ENCODE assay signal across 17 cellular contexts in genomic region chr22:26667140-26667539, GRCh38. TPM values are rescaled to one million over a fixed set of nuclear protein-coding genes. Genes with fewer than 3 reads are reported as not detected.
DNase-seq lines count a peak whose midpoint lies in the region; ATAC-seq, FAIRE-seq and TF ChIP-seq lines count a peak whose summit lies in the region.
"Had no signal": no experiment of that assay in that cellular context is flagged by ENCODE, and none has a peak within 500 bp of the region (broad histone marks: within the 10 kb centered on the region; RNA-seq: fewer than 3 reads in every experiment).

No MANE protein-coding gene starts in this region.

- FAIRE-seq in H1 (lab: Jason Lieb, UNC) = no peak
- FAIRE-seq: G401.6, GM12891 had no signal

- H3K27ac ChIP-seq in HEK293 (ENCODE audit: extremely low read depth, low read depth, low read length) = no peak overlapping the region
- no peak overlapping the region for H3K27ac ChIP-seq in H1 (ENCODE audit: low read depth, low read length)

- H3K79me2 ChIP-seq in H1 (ENCODE audit: control insufficient read depth in 1 of 2, insufficient read depth in 2 of 2, low read length in 2 of 2) = peaks cover 0 to 23% of the 10 kb centered on the region in 2 experiments; a peak in 2 of 4 replicates

- DNase-seq in activated naive CD4-positive, alpha-beta T cell treated with anti-CD3 and anti-CD28 coated beads, Interleukin-2, amount 10 ng/mL, durations not matched to agents 7 days and 5 days = no peak
- DNase-seq in activated naive CD4-positive, alpha-beta T cell treated with anti-CD3 and anti-CD28 coated beads for 36 hours = no peak
- DNase-seq in H1 (ENCODE audit: low read depth in 1 of 2, low spot score in 2 of 2) (no peak), COLO668 (lab: John Stamatoyannopoulos, UW; ENCODE audit: unreplicated experiment) (no peak), NCI-H1436 (lab: John Stamatoyannopoulos, UW) (no peak)
- DNase-seq in stimulated activated naive B cell treated with anti-CD40 and anti-IgM and Interleukin-4, amounts not matched to agents 10 μg/mL and 1 μg/mL and 100 μg/mL, for 72 hours = no peak
- DNase-seq: DMS53, Karpas-422, MM.1S, NCI-H1105, NCI-H1930, NCI-H526 treated with DMSO at 0.1 percent for 48 hours, PC-3 had no signal

- peaks cover 9% of the 10 kb centered on the region; the same call in 1 of the 2 replicates for H3K79me1 ChIP-seq in H1 (ENCODE audit: low read depth, low read length)

- no peak overlapping the region for H2AK5ac ChIP-seq in H1 (ENCODE audit: low read depth, low read length)

- H3K4me1 ChIP-seq in HEK293 (ENCODE audit: control insufficient read depth, insufficient read depth, low read length) (no peaks in the 10 kb centered on the region), H1 (replicated peaks in 1 of 4; ENCODE audit: control insufficient read depth in 3 of 4, insufficient read depth in 4 of 4, low read length in 3 of 4) (peaks cover 2 to 15% (median 8%) of the 10 kb centered on the region in 4 experiments; a peak in 6 of 7 replicates)

- H2BK12ac ChIP-seq in H1 (ENCODE audit: low read depth, low read length) = no peak overlapping the region

- POLR2A ChIA-PET in HEK293 (lab: Yijun Ruan, JAX) = no interaction called here
- POLR2A ChIA-PET in H1 (lab: Charles Lee; ENCODE audit: partially characterized antibody) = interaction anchor here (2.4 to 2.8 kb wide), 2 partner anchors 10 to 160 kb away, joined by 9 to 14 read pairs; partner anchors contain the start of gene MIAT

- no peak for ATAC-seq in stimulated activated naive B cell treated with anti-CD40 and anti-IgM and Interleukin-4, amounts not matched to agents 10 μg/mL and 1 μg/mL and 100 μg/mL, for 72 hours (replicated peaks)
- ATAC-seq: PC-3 had no signal

- H2BK120ac ChIP-seq in H1 (replicated peaks; ENCODE audit: low read depth, low read length) = no peak overlapping the region

- CTCF ChIA-PET in activated naive CD4-positive, alpha-beta T cell treated with anti-CD3 and anti-CD28 coated beads, Interleukin-2, amount 10 ng/mL, durations not matched to agents 7 days and 5 days (lab: Charles Lee) = interaction anchor here (8.4 kb wide), 1 partner anchor 164 kb away, joined by 61 read pairs; no protein-coding TSS in a partner anchor
- CTCF ChIA-PET in activated naive CD4-positive, alpha-beta T cell treated with anti-CD3 and anti-CD28 coated beads for 36 hours (lab: Charles Lee) = interaction anchor here (0.6 to 4.7 kb wide), 3 partner anchors 76 to 300 kb away, joined by 3 to 24 read pairs (median 5); no protein-coding TSS in a partner anchor
- CTCF ChIA-PET in HEK293 (lab: Yijun Ruan, JAX) (interaction anchor here (0.6 to 7.2 kb wide), 2 partner anchors 161 to 301 kb away, joined by 4 to 61 read pairs; no protein-coding TSS in a partner anchor), H1 (lab: Charles Lee; ENCODE audit: partially characterized antibody) (interaction anchor here (0.6 to 6.5 kb wide), 8 partner anchors 10 to 269 kb away, joined by 3 to 38 read pairs (median 4); partner anchors contain the start of genes HPS4, MIAT and SRRD)

- H2AFZ ChIP-seq in H1 (ENCODE audit: low read length) = no peak overlapping the region

- H4K20me1 ChIP-seq in H1 (replicated peaks in 1 of 2; ENCODE audit: control insufficient read depth in 1 of 2, insufficient read depth in 2 of 2, low read length in 2 of 2) = no peaks in the 10 kb centered on the region

- peaks cover 43% of the 10 kb centered on the region for H3K36me3 Mint-ChIP-seq in activated naive CD4-positive, alpha-beta T cell treated with anti-CD3 and anti-CD28 coated beads, Interleukin-2, amount 10 ng/mL, durations not matched to agents 7 days and 5 days
- H3K36me3 Mint-ChIP-seq in activated naive CD4-positive, alpha-beta T cell treated with anti-CD3 and anti-CD28 coated beads for 36 hours (ENCODE audit: low read depth) = peaks cover 14% of the 10 kb centered on the region
- H3K36me3 Mint-ChIP-seq in stimulated activated naive B cell treated with anti-CD40 and anti-IgM and Interleukin-4, amounts not matched to agents 10 μg/mL and 1 μg/mL and 100 μg/mL, for 72 hours = no peaks in the 10 kb centered on the region

- no peaks in the 10 kb centered on the region for H3K27me3 ChIP-seq in H1 (replicated peaks in 1 of 4; ENCODE audit: control insufficient read depth in 3 of 4, extremely low read depth in 1 of 4, insufficient read depth in 3 of 4, low read length in 3 of 4)

- intact Hi-C loops in activated naive CD4-positive, alpha-beta T cell treated with anti-CD3 and anti-CD28 coated beads for 36 hours (cut with micrococcal nuclease) = no loop called here

- H3K4me2 ChIP-seq in H1 (ENCODE audit: insufficient read depth in 1 of 2, low read depth in 2 of 2, low read length in 2 of 2) = no peak overlapping the region

- TF ChIP-seq RAD21 in H1 (IDR thresholded peaks at IDR 0.05 in 1 of 2, conservative IDR thresholded peaks at IDR 0.05 in 1 of 2; ENCODE audit: low read depth in 2 of 2, low read length in 2 of 2) = no peak

- 0 out of 2 replicates have a peak, but pooled peaks cover under 1% of the 10 kb centered on the region for H3K23me2 ChIP-seq in H1 (ENCODE audit: low read depth, low read length)

- no peak overlapping the region for H3K4ac ChIP-seq in H1 (replicated peaks; ENCODE audit: insufficient read length, low read depth, low read length)

- no peak overlapping the region for H4K8ac ChIP-seq in H1 (ENCODE audit: extremely low read depth, insufficient read depth, low read length)

- no peak overlapping the region for H2BK20ac ChIP-seq in H1 (ENCODE audit: low read length)

- H3K4me3 Mint-ChIP-seq in activated naive CD4-positive, alpha-beta T cell treated with anti-CD3 and anti-CD28 coated beads, Interleukin-2, amount 10 ng/mL, durations not matched to agents 7 days and 5 days = no peak overlapping the region
- H3K4me3 Mint-ChIP-seq in activated naive CD4-positive, alpha-beta T cell treated with anti-CD3 and anti-CD28 coated beads for 36 hours = no peak overlapping the region
- H3K4me3 Mint-ChIP-seq in stimulated activated naive B cell treated with anti-CD40 and anti-IgM and Interleukin-4, amounts not matched to agents 10 μg/mL and 1 μg/mL and 100 μg/mL, for 72 hours = no peak overlapping the region

- no peak overlapping the region for H2BK5ac ChIP-seq in H1 (ENCODE audit: low read depth, low read length)

- no peak overlapping the region for H4K91ac ChIP-seq in H1 (replicated peaks; ENCODE audit: insufficient read length, low read length)

- no peak for TF ChIP-seq EP300 in H1 (IDR thresholded peaks at IDR 0.05; ENCODE audit: borderline replicate concordance in 1 of 2, low read depth in 2 of 2, low read length in 2 of 2)

- H3K4me3 ChIP-seq in HEK293 (ENCODE audit: low read depth, low read length) (no peak overlapping the region), H1 (ENCODE audit: extremely low read depth in 1 of 4, insufficient read depth in 2 of 4, low read depth in 3 of 4, low read length in 4 of 4) (no peak overlapping the region)
- H3K4me3 ChIP-seq: HAP-1 had no signal

- no peaks in the 10 kb centered on the region for H3K36me3 ChIP-seq in HEK293 (ENCODE audit: control insufficient read depth in 2 of 2, insufficient read depth in 1 of 2, low read length in 2 of 2)
- H3K36me3 ChIP-seq in H1 (ENCODE audit: control insufficient read depth in 2 of 4, insufficient read depth in 4 of 4, low read length in 3 of 4) = peaks cover 15 to 45% (median 28%) of the 10 kb centered on the region in 4 experiments
- H3K36me3 ChIP-seq: HAP-1 had no signal

- H3K27ac Mint-ChIP-seq in activated naive CD4-positive, alpha-beta T cell treated with anti-CD3 and anti-CD28 coated beads, Interleukin-2, amount 10 ng/mL, durations not matched to agents 7 days and 5 days = peak overlapping the region; percentile 76
- no peak overlapping the region for H3K27ac Mint-ChIP-seq in activated naive CD4-positive, alpha-beta T cell treated with anti-CD3 and anti-CD28 coated beads for 36 hours
- peak overlapping the region; percentile 31 for H3K27ac Mint-ChIP-seq in stimulated activated naive B cell treated with anti-CD40 and anti-IgM and Interleukin-4, amounts not matched to agents 10 μg/mL and 1 μg/mL and 100 μg/mL, for 72 hours

- H3K4me1 Mint-ChIP-seq in activated naive CD4-positive, alpha-beta T cell treated with anti-CD3 and anti-CD28 coated beads, Interleukin-2, amount 10 ng/mL, durations not matched to agents 7 days and 5 days = peaks cover 70% of the 10 kb centered on the region
- peaks cover 56% of the 10 kb centered on the region for H3K4me1 Mint-ChIP-seq in activated naive CD4-positive, alpha-beta T cell treated with anti-CD3 and anti-CD28 coated beads for 36 hours (ENCODE audit: low read depth)
- peaks cover 44 to 49% of the 10 kb centered on the region in 2 donors for H3K4me1 Mint-ChIP-seq in stimulated activated naive B cell treated with anti-CD40 and anti-IgM and Interleukin-4, amounts not matched to agents 10 μg/mL and 1 μg/mL and 100 μg/mL, for 72 hours

- H4K5ac ChIP-seq in H1 (ENCODE audit: insufficient read length, low read depth, low read length) = no peak overlapping the region

- no peaks in the 10 kb centered on the region for H3K9me3 ChIP-seq in HEK293 (ENCODE audit: control insufficient read depth, insufficient read depth, low read depth, low read length)
- H3K9me3 ChIP-seq in H1 (ENCODE audit: insufficient read depth in 2 of 2, low read depth in 1 of 2, low read length in 1 of 2) = no peaks in the 10 kb centered on the region
- H3K9me3 ChIP-seq: HAP-1 had no signal

- no peaks in the 10 kb centered on the region for H3K27me3 Mint-ChIP-seq in activated naive CD4-positive, alpha-beta T cell treated with anti-CD3 and anti-CD28 coated beads, Interleukin-2, amount 10 ng/mL, durations not matched to agents 7 days and 5 days
- H3K27me3 Mint-ChIP-seq in activated naive CD4-positive, alpha-beta T cell treated with anti-CD3 and anti-CD28 coated beads for 36 hours (ENCODE audit: low read depth) = no peaks in the 10 kb centered on the region
- H3K27me3 Mint-ChIP-seq in stimulated activated naive B cell treated with anti-CD40 and anti-IgM and Interleukin-4, amounts not matched to agents 10 μg/mL and 1 μg/mL and 100 μg/mL, for 72 hours = no peaks in the 10 kb centered on the region

- H3K56ac ChIP-seq in H1 (replicated peaks; ENCODE audit: insufficient read length, low read depth, low read length) = no peak overlapping the region

- H3K18ac ChIP-seq in H1 (ENCODE audit: extremely low read depth, low read length) = no peak overlapping the region

- no peak for TF ChIP-seq POLR2A in H1 (IDR thresholded peaks at IDR 0.05; ENCODE audit: control extremely low read depth in 1 of 2, low read depth in 2 of 2, low read length in 2 of 2)

- 89% methylated on average over 13 of the region's 13 CpGs; no CpG with 5 or more reads in 1 of the 2 experiments for WGBS in H1 (ENCODE audit: extremely low coverage in 1 of 2, insufficient coverage in 1 of 2, insufficient read length in 1 of 2, insufficient replicate concordance in 2 of 2, low coverage in 1 of 2, low lambda C conversion rate in 2 of 2, missing lambda C conversion rate in 1 of 2), 2 experiments

- H3K23ac ChIP-seq in H1 (ENCODE audit: insufficient read length) = no peak overlapping the region

- no peak overlapping the region for H3K14ac ChIP-seq in H1 (ENCODE audit: insufficient read length)

- no peaks in the 10 kb centered on the region for H3K9me3 Mint-ChIP-seq in activated naive CD4-positive, alpha-beta T cell treated with anti-CD3 and anti-CD28 coated beads, Interleukin-2, amount 10 ng/mL, durations not matched to agents 7 days and 5 days
- no peaks in the 10 kb centered on the region for H3K9me3 Mint-ChIP-seq in activated naive CD4-positive, alpha-beta T cell treated with anti-CD3 and anti-CD28 coated beads for 36 hours
- H3K9me3 Mint-ChIP-seq in stimulated activated naive B cell treated with anti-CD40 and anti-IgM and Interleukin-4, amounts not matched to agents 10 μg/mL and 1 μg/mL and 100 μg/mL, for 72 hours = peaks cover 3 to 5% of the 10 kb centered on the region in 2 donors

- H2BK15ac ChIP-seq in H1 (ENCODE audit: low read length) = peak overlapping the region; percentile 0; the same call in 1 of the 2 replicates

- TF ChIP-seq CTCF in HEK293 (tag by site-specific recombination; IDR thresholded peaks at IDR 0.05) = no peak
- no peak for TF ChIP-seq CTCF in H1 (IDR thresholded peaks at IDR 0.05; ENCODE audit: control extremely low read depth in 1 of 3, insufficient read depth in 1 of 3, low read depth in 1 of 3, low read length in 3 of 3)

- no peak overlapping the region for H3K9ac ChIP-seq in H1 (replicated peaks in 1 of 4; ENCODE audit: extremely low read depth in 1 of 4, low read depth in 3 of 4, low read length in 3 of 4)

RNA-seq across cellular contexts. Expression of gene MIAT, which starts 9.8 kb away (rescaled TPM):
- total RNA-seq in activated naive CD4-positive, alpha-beta T cell treated with anti-CD3 and anti-CD28 coated beads for 36 hours = 10 to 100 TPM; 51.8 to 51.9 TPM
- total RNA-seq in H1 (2021; fragmentation: NEBNext Ultra II Directional; extraction: Animal tissue kit (Norgen Biotek cat#: 25700)) = 33.8 and 36.0 TPM in 2 replicates
- 27.6 and 38.3 TPM in 2 replicates for polyA plus RNA-seq in H1 (2011; rRNA removed)
- polyA plus RNA-seq in H1 (2011; cell fraction: cytosol; rRNA removed) = 55.4 TPM
- polyA plus RNA-seq in H1 (2011; cell fraction: nucleus; rRNA removed) = 134 TPM
- polyA plus RNA-seq in H1 (2012, experiment 1 of 2) = 55.6 to 81.0 TPM (median 63.3 TPM) in 4 replicates
- polyA plus RNA-seq in H1 (2012, experiment 2 of 2) = 4.6 TPM
- 44.4 TPM for polyA plus RNA-seq in H1 (2013, experiment 1 of 2)
- 37.1 TPM for polyA plus RNA-seq in H1 (2013, experiment 2 of 2)
- polyA minus RNA-seq in H1 (2011; rRNA and poly(A)+ RNA removed) = 75.5 and 135 TPM in 2 replicates
- 20.6 TPM for polyA minus RNA-seq in H1 (2011; cell fraction: cytosol; rRNA and poly(A)+ RNA removed)
- polyA minus RNA-seq in H1 (2011; cell fraction: nucleus; rRNA and poly(A)+ RNA removed) = 72.4 TPM

RNA-seq across cellular contexts. Expression of gene CRYBA4, which starts 45.4 kb away (rescaled TPM):
- total RNA-seq in activated naive CD4-positive, alpha-beta T cell treated with anti-CD3 and anti-CD28 coated beads for 36 hours = not detected
- total RNA-seq in H1 (2021; fragmentation: NEBNext Ultra II Directional; extraction: Animal tissue kit (Norgen Biotek cat#: 25700)) = 0.67 and 1.5 TPM in 2 replicates
- polyA plus RNA-seq in H1 (2011; rRNA removed) = 2.2 and 3.1 TPM in 2 replicates
- polyA plus RNA-seq in H1 (2011; cell fraction: cytosol; rRNA removed) = 2.0 TPM
- polyA plus RNA-seq in H1 (2011; cell fraction: nucleus; rRNA removed) = 1.4 TPM
- 0.84 to 2.4 TPM (median 1.9 TPM) in 4 replicates for polyA plus RNA-seq in H1 (2012, experiment 1 of 2)
- 1.5 TPM for polyA plus RNA-seq in H1 (2012, experiment 2 of 2)
- polyA plus RNA-seq in H1 (2013, experiment 1 of 2) = 1.7 TPM
- 2.0 TPM for polyA plus RNA-seq in H1 (2013, experiment 2 of 2)
- 0.56 and 0.69 TPM in 2 replicates for polyA minus RNA-seq in H1 (2011; rRNA and poly(A)+ RNA removed)
- not detected for polyA minus RNA-seq in H1 (2011; cell fraction: cytosol; rRNA and poly(A)+ RNA removed)
- polyA minus RNA-seq in H1 (2011; cell fraction: nucleus; rRNA and poly(A)+ RNA removed) = not detected
- total RNA-seq: PC-3 had no signal

RNA-seq across cellular contexts. Expression of gene CRYBB1, which starts 49.3 kb away (rescaled TPM):
- total RNA-seq in activated naive CD4-positive, alpha-beta T cell treated with anti-CD3 and anti-CD28 coated beads for 36 hours = not detected
- total RNA-seq in H1 (2021; fragmentation: NEBNext Ultra II Directional; extraction: Animal tissue kit (Norgen Biotek cat#: 25700)) = 1.7 and 4.2 TPM in 2 replicates
- polyA plus RNA-seq in H1 (2011; rRNA removed) = 6.0 and 7.2 TPM in 2 replicates
- polyA plus RNA-seq in H1 (2011; cell fraction: cytosol; rRNA removed) = 7.5 TPM
- polyA plus RNA-seq in H1 (2011; cell fraction: nucleus; rRNA removed) = 5.0 TPM
- 2.7 to 5.7 TPM (median 5.2 TPM) in 4 replicates for polyA plus RNA-seq in H1 (2012, experiment 1 of 2)
- 3.9 TPM for polyA plus RNA-seq in H1 (2012, experiment 2 of 2)
- polyA plus RNA-seq in H1 (2013, experiment 1 of 2) = 7.7 TPM
- polyA plus RNA-seq in H1 (2013, experiment 2 of 2) = 7.4 TPM
- polyA minus RNA-seq in H1 (2011; rRNA and poly(A)+ RNA removed) = 1.7 and 4.1 TPM in 2 replicates
- 2.9 TPM for polyA minus RNA-seq in H1 (2011; cell fraction: cytosol; rRNA and poly(A)+ RNA removed)
- 1.3 TPM for polyA minus RNA-seq in H1 (2011; cell fraction: nucleus; rRNA and poly(A)+ RNA removed)
- total RNA-seq: PC-3 had no signal
